1 cellular context compared by ENCODE assay signal in genomic region chr14:99740411-99740810, GRCh38.
TF ChIP-seq lines count a peak whose summit lies in the region.

No MANE protein-coding gene starts in this region.

TF ChIP-seq in HepG2, 621 proteins besides CTCF, POLR2A, EP300 and RAD21:
- TF ChIP-seq ZNF629 (CRISPR knock-in tag; conservative IDR thresholded peaks at IDR 0.05), result 0 out of 2 replicates have a peak, but pooled peaks have one; percentile 29
- TF ChIP-seq ZBTB2 (CRISPR knock-in tag; IDR thresholded peaks at IDR 0.05; ENCODE audit: low read depth), result no peak
